In the genomic region with DNA sequence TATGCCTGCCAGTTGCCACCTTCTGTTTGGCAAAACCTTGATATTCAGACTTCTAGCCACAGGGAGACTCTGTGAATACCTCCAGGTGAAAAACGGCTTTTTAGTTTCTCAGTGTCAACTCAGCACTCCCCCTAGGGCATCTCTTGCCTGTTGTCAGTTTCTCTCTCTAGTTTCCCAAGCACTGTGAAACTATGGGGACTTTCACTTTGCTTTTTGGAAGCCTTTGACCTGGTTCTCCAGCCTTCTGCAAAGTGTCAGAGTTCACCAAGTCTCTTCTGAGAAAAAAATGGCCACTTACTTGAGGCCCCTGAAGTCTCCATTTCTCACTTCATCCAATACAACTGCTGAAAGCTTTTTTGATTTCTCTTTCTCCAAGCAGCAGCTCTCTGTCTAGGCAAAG, we compare ENCODE assay signal across 21 cellular contexts.
A peak's percentile ranks its signal among the peaks of the same experiment; 100 is the strongest.
DNase-seq lines count a peak whose midpoint lies in the region; ATAC-seq, FAIRE-seq and TF ChIP-seq lines count a peak whose summit lies in the region.
"Had no signal": no experiment of that assay in that cellular context is flagged by ENCODE, and none has a peak within 500 bp of the region (broad histone marks: within the 10 kb centered on the region; RNA-seq: fewer than 3 reads in every experiment).

No MANE protein-coding gene starts in this region.

- no peak overlapping the region for H3K4me3 Mint-ChIP-seq in activated CD4-positive, alpha-beta memory T cell treated with anti-CD3 and anti-CD28 coated beads for 36 hours
- H3K4me3 Mint-ChIP-seq in activated CD4-positive, alpha-beta memory T cell treated with anti-CD3 and anti-CD28 coated beads, Interleukin-2, amount 10 ng/mL, durations not matched to agents 7 days and 5 days, result no peak overlapping the region
- H3K4me3 Mint-ChIP-seq: activated B cell treated with CpG ODN at 0.5 μM for 24 hours had no signal

- peaks cover 71% of the 10 kb centered on the region for H3K4me1 Mint-ChIP-seq in activated CD4-positive, alpha-beta memory T cell treated with anti-CD3 and anti-CD28 coated beads for 36 hours (ENCODE audit: low read depth)
- H3K4me1 Mint-ChIP-seq in activated CD4-positive, alpha-beta memory T cell treated with anti-CD3 and anti-CD28 coated beads, Interleukin-2, amount 10 ng/mL, durations not matched to agents 7 days and 5 days, result peaks cover 19% of the 10 kb centered on the region
- H3K4me1 Mint-ChIP-seq: activated B cell treated with CpG ODN at 0.5 μM for 24 hours had no signal

- H3K36me3 Mint-ChIP-seq in activated CD4-positive, alpha-beta memory T cell treated with anti-CD3 and anti-CD28 coated beads for 36 hours, result peaks cover 35% of the 10 kb centered on the region
- H3K36me3 Mint-ChIP-seq in activated CD4-positive, alpha-beta memory T cell treated with anti-CD3 and anti-CD28 coated beads, Interleukin-2, amount 10 ng/mL, durations not matched to agents 7 days and 5 days (ENCODE audit: low read depth), result peaks cover 35% of the 10 kb centered on the region
- peaks cover 27 to 67% of the 10 kb centered on the region in 2 donors for H3K36me3 Mint-ChIP-seq in activated naive CD4-positive, alpha-beta T cell treated with anti-CD3 and anti-CD28 coated beads, Interleukin-2, amount 50 U/mL, for 72 hours

- no peak for DNase-seq in activated CD4-positive, alpha-beta memory T cell treated with anti-CD3 and anti-CD28 coated beads for 36 hours
- no peak for DNase-seq in activated CD4-positive, alpha-beta memory T cell treated with anti-CD3 and anti-CD28 coated beads, Interleukin-2, amount 10 ng/mL, durations not matched to agents 7 days and 5 days
- DNase-seq in GM19239 (ENCODE audit: insufficient read length, low spot score) (no peak), GM12892 (ENCODE audit: insufficient read length) (no peak), WERI-Rb-1 (no peak)
- DNase-seq in activated naive CD4-positive, alpha-beta T cell treated with anti-CD3 and anti-CD28 coated beads, Interleukin-2, amount 50 U/mL, for 72 hours (ENCODE audit: low spot score in 2 of 2), result no peak
- DNase-seq: activated B cell treated with CpG ODN at 0.5 μM for 24 hours, body of pancreas, KBM-7, left ventricle myocardium inferior, NCI-H1092, pancreas, SW 1271, transverse colon had no signal

- peaks cover 3% of the 10 kb centered on the region for H3K9me3 Mint-ChIP-seq in activated CD4-positive, alpha-beta memory T cell treated with anti-CD3 and anti-CD28 coated beads for 36 hours
- H3K9me3 Mint-ChIP-seq in activated CD4-positive, alpha-beta memory T cell treated with anti-CD3 and anti-CD28 coated beads, Interleukin-2, amount 10 ng/mL, durations not matched to agents 7 days and 5 days, result peaks cover 2% of the 10 kb centered on the region
- H3K9me3 Mint-ChIP-seq in activated naive CD4-positive, alpha-beta T cell treated with anti-CD3 and anti-CD28 coated beads, Interleukin-2, amount 50 U/mL, for 72 hours, result peaks cover 0 to 8% of the 10 kb centered on the region in 2 donors
- H3K9me3 Mint-ChIP-seq: activated B cell treated with CpG ODN at 0.5 μM for 24 hours had no signal

- no peaks in the 10 kb centered on the region for H3K27me3 Mint-ChIP-seq in activated CD4-positive, alpha-beta memory T cell treated with anti-CD3 and anti-CD28 coated beads for 36 hours
- H3K27me3 Mint-ChIP-seq in activated CD4-positive, alpha-beta memory T cell treated with anti-CD3 and anti-CD28 coated beads, Interleukin-2, amount 10 ng/mL, durations not matched to agents 7 days and 5 days, result no peaks in the 10 kb centered on the region
- H3K27me3 Mint-ChIP-seq: activated B cell treated with CpG ODN at 0.5 μM for 24 hours had no signal

- ATAC-seq in HG02885 (IDR thresholded peaks at IDR 0.05; ENCODE audit: poor library complexity, unreplicated experiment) (peak; percentile 54), HG03571 (IDR thresholded peaks at IDR 0.05; ENCODE audit: unreplicated experiment) (no peak)
- ATAC-seq in activated naive CD4-positive, alpha-beta T cell treated with anti-CD3 and anti-CD28 coated beads, Interleukin-2, amount 50 U/mL, for 72 hours, result peak; percentile 73 to 76
- ATAC-seq: A549, body of pancreas, pancreas had no signal

- FAIRE-seq in GM19239 (lab: Jason Lieb, UNC) (peak; percentile 42), GM12892 (lab: Jason Lieb, UNC) (no peak)
- FAIRE-seq: A549, GM12891, pancreas had no signal

- POLR2A ChIA-PET in activated CD4-positive, alpha-beta memory T cell treated with anti-CD3 and anti-CD28 coated beads for 36 hours (lab: Charles Lee), result no interaction called here
- POLR2A ChIA-PET in activated CD4-positive, alpha-beta memory T cell treated with anti-CD3 and anti-CD28 coated beads, Interleukin-2, amount 10 ng/mL, durations not matched to agents 7 days and 5 days (lab: Charles Lee), result interaction anchor here (0.5 kb wide), 1 partner anchor 31 kb away, joined by 3 read pairs; no protein-coding TSS in a partner anchor

- TF ChIP-seq CTCF in WERI-Rb-1 (IDR thresholded peaks at IDR 0.05; ENCODE audit: low read depth, low read length), result no peak

- intact Hi-C loops in activated CD4-positive, alpha-beta memory T cell treated with anti-CD3 and anti-CD28 coated beads for 36 hours (cut with micrococcal nuclease), result no loop called here

- CTCF ChIA-PET in activated CD4-positive, alpha-beta memory T cell treated with anti-CD3 and anti-CD28 coated beads for 36 hours (lab: Charles Lee), result interaction anchor here (0.9 to 1.6 kb wide), 3 partner anchors 12 to 37 kb away, joined by 3 read pairs; no protein-coding TSS in a partner anchor
- CTCF ChIA-PET in activated CD4-positive, alpha-beta memory T cell treated with anti-CD3 and anti-CD28 coated beads, Interleukin-2, amount 10 ng/mL, durations not matched to agents 7 days and 5 days (lab: Charles Lee), result no interaction called here

- no peak overlapping the region for H3K27ac ChIP-seq in WERI-Rb-1
- H3K27ac ChIP-seq: A549, body of pancreas, left ventricle myocardium inferior, pancreas, RWPE1, skin epidermis, transverse colon had no signal

- no peaks in the 10 kb centered on the region for H3K27me3 ChIP-seq in WERI-Rb-1 (ENCODE audit: insufficient read depth, low read depth, severe bottlenecking)
- H3K27me3 ChIP-seq: body of pancreas, pancreas, transverse colon had no signal

- no peak for TF ChIP-seq POLR2A in GM12892 (IDR thresholded peaks at IDR 0.05; ENCODE audit: low read depth, low read length)

- no peaks in the 10 kb centered on the region for H3K36me3 ChIP-seq in WERI-Rb-1
- H3K36me3 ChIP-seq: HAP-1, left ventricle myocardium inferior, pancreas, transverse colon had no signal

- peak overlapping the region; percentile 58 for H3K27ac Mint-ChIP-seq in activated CD4-positive, alpha-beta memory T cell treated with anti-CD3 and anti-CD28 coated beads for 36 hours
- H3K27ac Mint-ChIP-seq in activated CD4-positive, alpha-beta memory T cell treated with anti-CD3 and anti-CD28 coated beads, Interleukin-2, amount 10 ng/mL, durations not matched to agents 7 days and 5 days, result no peak overlapping the region
- H3K27ac Mint-ChIP-seq in activated naive CD4-positive, alpha-beta T cell treated with anti-CD3 and anti-CD28 coated beads, Interleukin-2, amount 50 U/mL, for 72 hours, result peak overlapping the region; percentile 45 to 51
- H3K27ac Mint-ChIP-seq: activated B cell treated with CpG ODN at 0.5 μM for 24 hours had no signal

- no peaks in the 10 kb centered on the region for H3K9me3 ChIP-seq in WERI-Rb-1 (ENCODE audit: severe bottlenecking)
- H3K9me3 ChIP-seq: A549, body of pancreas, HAP-1, pancreas, transverse colon had no signal

- no peak overlapping the region for H3K4me3 ChIP-seq in WERI-Rb-1 (ENCODE audit: low read depth, low read length)
- H3K4me3 ChIP-seq: A549, body of pancreas, HAP-1, left ventricle myocardium inferior, pancreas, skin epidermis, transverse colon had no signal
